In the genomic region with DNA sequence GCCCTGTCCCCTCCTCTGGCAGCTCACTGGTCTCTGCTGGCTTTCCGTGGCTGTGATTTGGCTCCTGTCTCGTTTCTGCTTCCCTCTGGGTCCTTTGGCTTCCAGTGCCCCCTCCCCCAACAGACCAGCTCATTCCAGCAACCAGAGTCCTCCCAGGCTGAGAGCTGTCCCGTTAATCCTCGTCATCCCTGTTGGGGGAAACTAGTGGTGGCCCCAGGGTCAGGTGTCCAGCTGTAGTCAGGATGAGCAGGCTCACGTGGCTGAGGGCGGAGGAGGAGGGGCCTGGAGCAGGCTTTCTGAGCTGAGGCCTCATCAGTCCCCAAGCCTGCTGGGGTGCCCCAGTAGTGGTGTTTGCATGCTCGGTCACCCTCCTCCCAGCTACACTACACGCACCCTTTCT, we compare ENCODE assay signal across 11 cellular contexts.
"Had no signal": no experiment of that assay in that cellular context is flagged by ENCODE, and none has a peak within 500 bp of the region (broad histone marks: within the 10 kb centered on the region; RNA-seq: fewer than 3 reads in every experiment).

No MANE protein-coding gene starts in this region.

- FAIRE-seq: islet of Langerhans had no signal

- H3K27ac ChIP-seq: tibial artery had no signal

- H3K36me3 ChIP-seq: tibial artery had no signal

- DNase-seq: activated CD4-positive, alpha-beta T cell treated with anti-CD3 and anti-CD28 coated beads, Interleukin-2, amount 50 U/mL, for 48 hours; activated gamma-delta T cell treated with Interleukin-2 at 50 U/mL for 16 hours; activated T-cell treated with anti-CD3 and anti-CD28 coated beads for 4 hours; dermis blood vessel endothelial cell; effector memory CD8-positive, alpha-beta T cell; left colon; stimulated activated CD4-positive, alpha-beta T cell treated with anti-CD3 and anti-CD28 coated beads, Interleukin-2, amount 100 ng/mL, for 24 hours; substantia nigra; tibial artery had no signal

- ATAC-seq: left colon had no signal

- H3K9me3 ChIP-seq: tibial artery had no signal

- H3K4me3 ChIP-seq: lung, tibial artery had no signal
